8 cellular contexts compared by ENCODE assay signal in genomic region chr2:29920631-29921559, GRCh38. TPM values are rescaled to one million over a fixed set of nuclear protein-coding genes. Genes with fewer than 3 reads are reported as not detected.
A peak's percentile ranks its signal among the peaks of the same experiment; 100 is the strongest.
DNase-seq lines count a peak whose midpoint lies in the region; ATAC-seq and TF ChIP-seq lines count a peak whose summit lies in the region.
"Had no signal": no experiment of that assay in that cellular context is flagged by ENCODE, and none has a peak within 500 bp of the region (broad histone marks: within the 10 kb centered on the region; RNA-seq: fewer than 3 reads in every experiment).

No MANE protein-coding gene starts in this region.

- H3K27me3 ChIP-seq in GM06990 (replicated peaks; ENCODE audit: control insufficient read depth, insufficient read depth, low read length): peaks cover 2% of the 10 kb centered on the region

- H3K4me3 Mint-ChIP-seq in effector memory CD8-positive, alpha-beta T cell: peak overlapping the region; percentile 51 to 67

- no peak overlapping the region for H3K4me3 ChIP-seq in GM06990 (replicated peaks; ENCODE audit: low read depth, low read length)

- H3K4me1 Mint-ChIP-seq in effector memory CD8-positive, alpha-beta T cell (ENCODE audit: low read depth in 2 of 2): peaks cover 2 to 7% of the 10 kb centered on the region in 2 donors

- H3K36me3 Mint-ChIP-seq in effector memory CD8-positive, alpha-beta T cell (ENCODE audit: insufficient read depth): no peaks in the 10 kb centered on the region

- no peaks in the 10 kb centered on the region for H3K9me3 Mint-ChIP-seq in effector memory CD8-positive, alpha-beta T cell

- H3K27ac Mint-ChIP-seq in effector memory CD8-positive, alpha-beta T cell: no peak overlapping the region

- TF ChIP-seq CTCF in GM06990 (IDR thresholded peaks at IDR 0.05; ENCODE audit: insufficient read depth, low read length, poor library complexity, severe bottlenecking): no peak

- ATAC-seq in effector memory CD8-positive, alpha-beta T cell (replicated peaks): no peak
- no peak for ATAC-seq in GM21515 (IDR thresholded peaks at IDR 0.05; ENCODE audit: unreplicated experiment)

- peaks cover 71 to 81% of the 10 kb centered on the region in 2 donors for H3K27me3 Mint-ChIP-seq in effector memory CD8-positive, alpha-beta T cell

- no peaks in the 10 kb centered on the region for H3K36me3 ChIP-seq in GM06990 (ENCODE audit: control insufficient read depth, insufficient read depth, low read length)

- DNase-seq in GM06990 (ENCODE audit: extremely low read depth, insufficient read length): peak; percentile 13
- peak; percentile 8 to 72 for DNase-seq in NCI-H526 (lab: John Stamatoyannopoulos, UW)
- no peak for DNase-seq in effector memory CD8-positive, alpha-beta T cell
- peak; percentile 3 for DNase-seq in myocyte (ENCODE audit: low read depth)
- DNase-seq in H4 (ENCODE audit: low spot score): no peak
- no peak for DNase-seq in OCI-M1 (lab: John Stamatoyannopoulos, UW)

RNA-seq across cellular contexts. Expression of gene ALK, which starts 0.5 kb away (rescaled TPM):
- 0.27 TPM in 1 of 2 replicates, not detected in the other for total RNA-seq in myocyte
- 0.15 TPM for polyA plus RNA-seq in myocyte (2012)
- not detected in 2 replicates for total RNA-seq in H4 (2014; rRNA removed; shearing (Covaris generic))
- total RNA-seq: renal cortical epithelial cell had no signal

Comparison
In these comparisons a context has a peak if more than half of its experiments do, and no peak if none do; other contexts are left out.
1. DNase-seq: peak in GM06990 (single experiment), NCI-H526 (2 of 2) and myocyte (single experiment); none in effector memory CD8-positive, alpha-beta T cell (0 of 3), H4 (single experiment) and OCI-M1 (single experiment).